Comparison of ENCODE assay signal across 10 cellular contexts in genomic region chr9:78103971-78104433, GRCh38.
DNase-seq lines count a peak whose midpoint lies in the region; ATAC-seq, FAIRE-seq and TF ChIP-seq lines count a peak whose summit lies in the region.
"Had no signal": no experiment of that assay in that cellular context is flagged by ENCODE, and none has a peak within 500 bp of the region (broad histone marks: within the 10 kb centered on the region; RNA-seq: fewer than 3 reads in every experiment).

No MANE protein-coding gene starts in this region.

- no peak overlapping the region for H3K4me3 ChIP-seq in BLaER1 treated with 17β-estradiol and CSF1 and Interleukin-3, amounts not matched to agents 10 nM and 100 nM
- no peak overlapping the region for H3K4me3 ChIP-seq in small intestine (ENCODE audit: low read depth in 1 of 2, low read length in 2 of 2)
- H3K4me3 ChIP-seq: breast epithelium, SK-N-MC had no signal

- intact Hi-C loops in activated CD8-positive, alpha-beta T cell treated with anti-CD3 and anti-CD28 coated beads for 36 hours (cut with micrococcal nuclease), result no loop called here

- FAIRE-seq in small intestine (lab: Jason Lieb, UNC) (no peak), RCC 7860 (lab: Jason Lieb, UNC) (no peak)

- WGBS in small intestine, 3 donors, result 71 to 77% (median 73%) methylated on average over 6 of the region's 6 CpGs

- H3K36me3 Mint-ChIP-seq in activated CD8-positive, alpha-beta T cell treated with anti-CD3 and anti-CD28 coated beads for 36 hours (ENCODE audit: low read depth), result peaks cover 9% of the 10 kb centered on the region

- peak overlapping the region; percentile 26 for H3K4me3 Mint-ChIP-seq in activated CD8-positive, alpha-beta T cell treated with anti-CD3 and anti-CD28 coated beads for 36 hours

- H4K20me1 ChIP-seq in BLaER1 treated with 17β-estradiol and CSF1 and Interleukin-3, amounts not matched to agents 10 nM and 100 nM, result no peaks in the 10 kb centered on the region

- H3K9me3 ChIP-seq in BLaER1 treated with 17β-estradiol and CSF1 and Interleukin-3, amounts not matched to agents 10 nM and 100 nM (replicated peaks in 1 of 11), result peaks cover 20 to 58% (median 25%) of the 10 kb centered on the region in 11 experiments
- no peaks in the 10 kb centered on the region for H3K9me3 ChIP-seq in small intestine (ENCODE audit: control insufficient read depth, low read depth)

- H3K27ac ChIP-seq in BLaER1 treated with 17β-estradiol and CSF1 and Interleukin-3, amounts not matched to agents 10 nM and 100 nM, result peak overlapping the region; percentile 49 to 93 (median 83)
- no peak overlapping the region for H3K27ac ChIP-seq in small intestine (ENCODE audit: low read depth in 1 of 2, low read length in 1 of 2)
- H3K27ac ChIP-seq: breast epithelium, SK-N-MC had no signal

- no peaks in the 10 kb centered on the region for H3K27me3 ChIP-seq in BLaER1 treated with 17β-estradiol and CSF1 and Interleukin-3, amounts not matched to agents 10 nM and 100 nM
- H3K27me3 ChIP-seq in small intestine (ENCODE audit: control insufficient read depth in 2 of 2, insufficient read depth in 2 of 2, low read length in 2 of 2), result no peaks in the 10 kb centered on the region
- H3K27me3 ChIP-seq: breast epithelium had no signal

- TF ChIP-seq CTCF in activated CD8-positive, alpha-beta T cell treated with anti-CD3 and anti-CD28 coated beads for 36 hours (IDR thresholded peaks at IDR 0.05), result no peak

- POLR2A ChIA-PET in activated CD8-positive, alpha-beta T cell treated with anti-CD3 and anti-CD28 coated beads for 36 hours (lab: Charles Lee), result no interaction called here

- peaks cover 33% of the 10 kb centered on the region for H3K4me1 Mint-ChIP-seq in activated CD8-positive, alpha-beta T cell treated with anti-CD3 and anti-CD28 coated beads for 36 hours (ENCODE audit: low read depth)

- DNase-seq in activated CD8-positive, alpha-beta T cell treated with anti-CD3 and anti-CD28 coated beads for 36 hours, result peak; percentile 78
- DNase-seq in retina (no peak), DMS79 (lab: John Stamatoyannopoulos, UW) (no peak), small intestine (no peak), RCC 7860 (ENCODE audit: low spot score) (no peak)

- peaks cover 0 to 64% (median 28%) of the 10 kb centered on the region in 10 experiments; a peak in 15 of 20 replicates for H3K4me1 ChIP-seq in BLaER1 treated with 17β-estradiol and CSF1 and Interleukin-3, amounts not matched to agents 10 nM and 100 nM
- no peaks in the 10 kb centered on the region for H3K4me1 ChIP-seq in small intestine (ENCODE audit: control insufficient read depth in 2 of 2, insufficient read depth in 1 of 2, low read depth in 1 of 2, low read length in 1 of 2)
- H3K4me1 ChIP-seq: breast epithelium had no signal

- CTCF ChIA-PET in activated CD8-positive, alpha-beta T cell treated with anti-CD3 and anti-CD28 coated beads for 36 hours (lab: Charles Lee), result no interaction called here

- H3K36me3 ChIP-seq in BLaER1 treated with 17β-estradiol and CSF1 and Interleukin-3, amounts not matched to agents 10 nM and 100 nM, result no peaks in the 10 kb centered on the region
- H3K36me3 ChIP-seq in small intestine (ENCODE audit: control insufficient read depth in 2 of 2, insufficient read depth in 2 of 2, low read length in 2 of 2), result no peaks in the 10 kb centered on the region
- H3K36me3 ChIP-seq: breast epithelium had no signal

- H3K4me2 ChIP-seq in BLaER1 treated with 17β-estradiol and CSF1 and Interleukin-3, amounts not matched to agents 10 nM and 100 nM, result peak overlapping the region in 9 of 11 experiments; percentile 4 to 81 (median 62); a peak in 16 of 22 replicates

- ATAC-seq in GM19372 (IDR thresholded peaks at IDR 0.05; ENCODE audit: low read depth, unreplicated experiment) (peak; percentile 80), HG03378 (IDR thresholded peaks at IDR 0.05; ENCODE audit: unreplicated experiment) (peak; percentile 90)
- peak; percentile 71 for ATAC-seq in activated CD8-positive, alpha-beta T cell treated with anti-CD3 and anti-CD28 coated beads for 36 hours

- peaks cover 17% of the 10 kb centered on the region for H3K9me3 Mint-ChIP-seq in activated CD8-positive, alpha-beta T cell treated with anti-CD3 and anti-CD28 coated beads for 36 hours

- no peak overlapping the region for H3K27ac Mint-ChIP-seq in activated CD8-positive, alpha-beta T cell treated with anti-CD3 and anti-CD28 coated beads for 36 hours

- H3K9ac ChIP-seq in BLaER1 treated with 17β-estradiol and CSF1 and Interleukin-3, amounts not matched to agents 10 nM and 100 nM, result peak overlapping the region in 10 of 11 experiments; percentile 41 to 75 (median 62); a peak in 16 of 22 replicates

- H3K27me3 Mint-ChIP-seq in activated CD8-positive, alpha-beta T cell treated with anti-CD3 and anti-CD28 coated beads for 36 hours, result no peaks in the 10 kb centered on the region

Comparison
In these comparisons a context has a peak if more than half of its experiments do, and no peak if none do; other contexts are left out.
1. H3K27ac ChIP-seq: peak in BLaER1 treated with 17β-estradiol and CSF1 and Interleukin-3, amounts not matched to agents 10 nM and 100 nM (11 of 11); none in small intestine (0 of 2).
2. Peak in every context shown above with its lines, with median percentiles within 50 percentile points of each other: ATAC-seq.